27 cellular contexts compared by ENCODE assay signal in the genomic region with DNA sequence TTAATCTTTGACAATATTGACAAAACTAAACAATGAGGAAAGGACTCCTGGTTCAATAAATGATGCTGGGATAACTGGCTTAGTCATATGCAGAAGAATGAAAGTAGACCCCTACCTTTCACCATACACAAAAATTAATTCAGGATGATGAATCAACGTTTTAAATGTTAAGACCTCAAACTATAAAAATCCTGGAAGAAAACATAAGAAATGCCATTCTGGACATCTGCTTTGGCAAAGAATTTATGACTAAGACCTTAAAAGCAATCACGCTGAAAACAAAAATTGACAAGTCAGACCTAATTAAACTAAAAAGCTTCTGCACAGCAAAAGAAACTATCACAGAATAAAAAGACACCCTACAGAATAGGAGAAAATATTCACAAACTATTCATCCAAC.
"Had no signal": no experiment of that assay in that cellular context is flagged by ENCODE, and none has a peak within 500 bp of the region (broad histone marks: within the 10 kb centered on the region; RNA-seq: fewer than 3 reads in every experiment).

No MANE protein-coding gene starts in this region.

- H3K36me3 Mint-ChIP-seq: activated naive CD8-positive, alpha-beta T cell had no signal

- DNase-seq: activated CD4-positive, alpha-beta T cell treated with anti-CD3 and anti-CD28 coated beads, Interleukin-2, amount 10 ng/mL, durations not matched to agents 24 days and 14 days; activated CD4-positive, alpha-beta T cell treated with anti-CD3 and anti-CD28 coated beads, Interleukin-2, amount 50 U/mL, for 4 hours; activated CD8-positive, alpha-beta T cell treated with anti-CD3 and anti-CD28 coated beads for 36 hours; activated gamma-delta T cell treated with Interleukin-2 at 50 U/mL for 16 hours; activated naive CD4-positive, alpha-beta T cell treated with anti-CD3 and anti-CD28 coated beads for 36 hours; activated naive CD8-positive, alpha-beta T cell treated with anti-CD3 and anti-CD28 coated beads, Interleukin-2, amount 50 U/mL, for 24 hours; activated T-cell treated with anti-CD3 and anti-CD28 coated beads, Interleukin-2, amount 50 U/mL, for 1 hour; activated T-cell treated with anti-CD3 and anti-CD28 coated beads, Interleukin-2, amount 50 U/mL, for 72 hours; anterior cingulate cortex; brain microvascular endothelial cell; central memory CD4-positive, alpha-beta T cell; KBM-7; MG63; NCI-H1048; NCI-H1105 treated with DMSO at 0.1 percent for 48 hours; NCI-H1436 treated with DMSO at 0.1 percent for 48 hours; NCI-H1694 treated with DMSO at 0.1 percent for 48 hours; NCI-H2029; NCI-H345; NCI-H524 treated with DMSO at 0.1 percent for 48 hours; Peyer's patch; Right ventricle myocardium superior had no signal

- H3K9me3 ChIP-seq: Peyer's patch had no signal

- H3K27ac Mint-ChIP-seq: activated CD4-positive, alpha-beta T cell treated with anti-CD3 and anti-CD28 coated beads, Interleukin-2, amount 10 ng/mL, durations not matched to agents 24 days and 14 days; activated CD8-positive, alpha-beta T cell treated with anti-CD3 and anti-CD28 coated beads for 36 hours; activated naive CD4-positive, alpha-beta T cell treated with anti-CD3 and anti-CD28 coated beads for 36 hours; activated naive CD8-positive, alpha-beta T cell; activated naive CD8-positive, alpha-beta T cell treated with anti-CD3 and anti-CD28 coated beads, Interleukin-2, amount 50 U/mL, for 24 hours; activated T-cell treated with anti-CD3 and anti-CD28 coated beads, Interleukin-2, amount 50 U/mL, for 72 hours; activated T-helper 2 cell treated with anti-CD3 and anti-CD28 coated beads, Interferon-gamma antibody, Interleukin-2, Interleukin-4, amounts not matched to agents 10 μg/mL and 5 μg/mL and 100 μg/mL, durations not matched to agents 14 hours and 24 hours and 36 hours; T-helper 1 cell treated with Interleukin-12 subunit alpha and Interleukin-12 subunit beta and Interleukin-4 antibody, amounts not matched to agents 30 μg/mL and 1 μg/mL, for 36 hours; T-helper 2 cell treated with Interferon-gamma antibody and Interleukin-4, amounts not matched to agents 5 μg/mL and 100 μg/mL, for 36 hours had no signal

- H3K27me3 ChIP-seq: brain microvascular endothelial cell, MG63, Peyer's patch had no signal

- ATAC-seq: activated CD8-positive, alpha-beta T cell treated with anti-CD3 and anti-CD28 coated beads for 36 hours; activated naive CD8-positive, alpha-beta T cell treated with anti-CD3 and anti-CD28 coated beads, Interleukin-2, amount 50 U/mL, for 24 hours; activated T-cell treated with anti-CD3 and anti-CD28 coated beads, Interleukin-2, amount 50 U/mL, for 72 hours had no signal

- H3K27ac ChIP-seq: brain microvascular endothelial cell, Peyer's patch had no signal

- H3K4me1 Mint-ChIP-seq: activated CD4-positive, alpha-beta T cell treated with anti-CD3 and anti-CD28 coated beads, Interleukin-2, amount 10 ng/mL, durations not matched to agents 24 days and 14 days; activated naive CD8-positive, alpha-beta T cell treated with anti-CD3 and anti-CD28 coated beads, Interleukin-2, amount 50 U/mL, for 24 hours had no signal

- H3K4me3 ChIP-seq: MG63, Peyer's patch had no signal

- H3K4me3 Mint-ChIP-seq: activated CD4-positive, alpha-beta T cell treated with anti-CD3 and anti-CD28 coated beads, Interleukin-2, amount 10 ng/mL, durations not matched to agents 24 days and 14 days; activated CD8-positive, alpha-beta T cell treated with anti-CD3 and anti-CD28 coated beads for 36 hours; activated naive CD4-positive, alpha-beta T cell treated with anti-CD3 and anti-CD28 coated beads for 36 hours; activated naive CD8-positive, alpha-beta T cell; activated naive CD8-positive, alpha-beta T cell treated with anti-CD3 and anti-CD28 coated beads, Interleukin-2, amount 50 U/mL, for 24 hours; activated T-cell treated with anti-CD3 and anti-CD28 coated beads, Interleukin-2, amount 50 U/mL, for 72 hours; T-helper 1 cell treated with Interleukin-12 subunit alpha and Interleukin-12 subunit beta and Interleukin-4 antibody, amounts not matched to agents 30 μg/mL and 1 μg/mL, for 36 hours; T-helper 2 cell treated with Interferon-gamma antibody and Interleukin-4, amounts not matched to agents 5 μg/mL and 100 μg/mL, for 36 hours had no signal

- FAIRE-seq: TTC549 had no signal

- H3K36me3 ChIP-seq: brain microvascular endothelial cell, MG63, Peyer's patch had no signal

- H3K9me3 Mint-ChIP-seq: activated naive CD4-positive, alpha-beta T cell treated with anti-CD3 and anti-CD28 coated beads for 36 hours; activated naive CD8-positive, alpha-beta T cell treated with anti-CD3 and anti-CD28 coated beads, Interleukin-2, amount 50 U/mL, for 24 hours; activated T-helper 2 cell treated with anti-CD3 and anti-CD28 coated beads, Interferon-gamma antibody, Interleukin-2, Interleukin-4, amounts not matched to agents 10 μg/mL and 5 μg/mL and 100 μg/mL, durations not matched to agents 14 hours and 24 hours and 36 hours; T-helper 1 cell treated with Interleukin-12 subunit alpha and Interleukin-12 subunit beta and Interleukin-4 antibody, amounts not matched to agents 30 μg/mL and 1 μg/mL, for 36 hours; T-helper 2 cell treated with Interferon-gamma antibody and Interleukin-4, amounts not matched to agents 5 μg/mL and 100 μg/mL, for 36 hours had no signal

- H3K4me1 ChIP-seq: Peyer's patch had no signal
